ENCODE assay signal across 1 cellular context in genomic region chr2:234003972-234004617, GRCh38.
TF ChIP-seq lines count a peak whose summit lies in the region.

No MANE protein-coding gene starts in this region.

TF ChIP-seq in SK-N-SH, 30 proteins besides CTCF, POLR2A, EP300 and RAD21 (continued from another document):
- TF ChIP-seq REST (IDR thresholded peaks at IDR 0.05; ENCODE audit: low read depth, low read length) (no peak), RXRA (IDR thresholded peaks at IDR 0.05; ENCODE audit: borderline replicate concordance, low read depth) (no peak; the same call in 1 of the 2 replicates), ZBTB33 (IDR thresholded peaks at IDR 0.05; ENCODE audit: borderline replicate concordance, low read depth) (no peak), GATA2 (CRISPR knock-in tag; IDR thresholded peaks at IDR 0.05) (no peak), YY1 (IDR thresholded peaks at IDR 0.05; ENCODE audit: low read depth) (peak; percentile 33; the same call in 1 of the 2 replicates), USF1 (IDR thresholded peaks at IDR 0.05; ENCODE audit: borderline replicate concordance, low read depth) (no peak), CHD2 (IDR thresholded peaks at IDR 0.05; ENCODE audit: low read length, partially characterized antibody) (no peak), ELF1 (IDR thresholded peaks at IDR 0.05) (0 out of 2 replicates have a peak, but pooled peaks have one; percentile 38), MEF2A (IDR thresholded peaks at IDR 0.05; ENCODE audit: borderline replicate concordance, low read depth) (0 out of 2 replicates have a peak, but pooled peaks have one; percentile 35), IRF3 (IDR thresholded peaks at IDR 0.05; ENCODE audit: low read depth, low read length) (no peak), MAX (IDR thresholded peaks at IDR 0.05; ENCODE audit: low read depth) (peak; percentile 82), TAF1 (IDR thresholded peaks at IDR 0.05; ENCODE audit: borderline replicate concordance, low read depth, low read length) (no peak), GABPA (IDR thresholded peaks at IDR 0.05; ENCODE audit: low read depth) (no peak), JUND (IDR thresholded peaks at IDR 0.05) (peak; percentile 84), FOXM1 (IDR thresholded peaks at IDR 0.05; ENCODE audit: low read depth) (0 out of 2 replicates have a peak, but pooled peaks have one; percentile 32), NFIC (IDR thresholded peaks at IDR 0.05; ENCODE audit: borderline replicate concordance) (peak; percentile 89), USF2 (IDR thresholded peaks at IDR 0.05; ENCODE audit: borderline replicate concordance, low read depth, low read length) (no peak)
